21 cellular contexts compared by ENCODE assay signal in the genomic region with DNA sequence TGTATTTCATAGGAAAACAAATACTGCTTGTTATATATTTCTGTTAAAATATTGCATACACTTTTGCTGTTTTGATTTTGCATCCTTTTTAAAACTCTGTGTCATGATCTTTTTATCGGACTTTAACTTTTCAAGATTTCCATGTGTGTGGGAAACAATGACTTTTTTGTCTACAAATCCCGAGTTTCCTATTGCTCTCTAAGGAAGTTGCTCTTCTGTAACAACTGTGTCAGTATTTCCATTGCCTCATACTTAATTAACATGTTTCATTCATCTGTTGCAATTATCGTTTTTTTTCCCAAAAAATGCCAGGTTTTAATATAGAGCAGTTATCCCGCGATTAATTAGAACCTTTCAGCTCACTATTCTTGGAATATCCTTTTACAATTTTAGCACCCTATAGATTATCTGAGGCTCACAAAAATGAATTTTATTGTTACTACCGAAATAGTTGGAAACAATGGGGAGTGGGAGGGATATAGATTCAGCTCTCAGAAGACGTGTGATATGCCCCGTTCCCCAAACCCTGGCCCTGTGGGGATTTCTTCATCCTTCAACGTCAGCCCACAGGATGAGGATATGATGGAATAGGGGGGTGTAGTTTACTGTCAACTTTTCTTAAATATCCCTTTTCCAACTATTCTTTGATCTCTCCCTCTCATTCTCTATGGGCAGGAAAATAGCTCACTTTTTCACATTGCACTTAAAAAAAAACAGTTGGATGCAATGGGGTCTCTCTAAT.
DNase-seq lines count a peak whose midpoint lies in the region; FAIRE-seq and TF ChIP-seq lines count a peak whose summit lies in the region.
"Had no signal": no experiment of that assay in that cellular context is flagged by ENCODE, and none has a peak within 500 bp of the region (broad histone marks: within the 10 kb centered on the region; RNA-seq: fewer than 3 reads in every experiment).

No MANE protein-coding gene starts in this region.

- H3K9me3 ChIP-seq in osteoblast (ENCODE audit: low read depth, low read length) (no peaks in the 10 kb centered on the region), SJCRH30 (replicated peaks) (no peaks in the 10 kb centered on the region)
- H3K9me3 ChIP-seq: A549, BE2C, SJSA1 had no signal

- no peaks in the 10 kb centered on the region for H3K79me2 ChIP-seq in osteoblast (ENCODE audit: insufficient read depth, low read length)

- H2AFZ ChIP-seq in osteoblast (ENCODE audit: low read length): no peak overlapping the region

- H3K4me1 ChIP-seq in osteoblast (ENCODE audit: insufficient read depth, low read length): no peaks in the 10 kb centered on the region
- no peaks in the 10 kb centered on the region for H3K4me1 ChIP-seq in SJCRH30
- H3K4me1 ChIP-seq: A549, BE2C had no signal

- TF ChIP-seq CTCF in AG10803 (conservative IDR thresholded peaks at IDR 0.05; ENCODE audit: low read length) (no peak), GM10248 (IDR thresholded peaks at IDR 0.05; ENCODE audit: control extremely low read depth, extremely low read depth, low read depth, missing control alignments) (no peak), osteoblast (IDR thresholded peaks at IDR 0.05; ENCODE audit: extremely low read depth, low read depth, low read length) (no peak)

- no peak for FAIRE-seq in H54 (lab: Jason Lieb, UNC)
- FAIRE-seq: A549, GM12878, HTR-8/SVneo had no signal

- H3K4me2 ChIP-seq in osteoblast (ENCODE audit: insufficient read depth, low read length): no peak overlapping the region
- H3K4me2 ChIP-seq: A549, KMS-11 had no signal

- CTCF ChIA-PET in GM10248 (lab: Yijun Ruan, JAX): no interaction called here

- H3K4me3 ChIP-seq in AG10803 (ENCODE audit: low read length) (no peak overlapping the region), osteoblast (ENCODE audit: insufficient read depth, low read length) (no peak overlapping the region), SJCRH30 (no peak overlapping the region)
- H3K4me3 ChIP-seq: A549, GM12878, SJSA1 had no signal

- H3K27me3 ChIP-seq in osteoblast (ENCODE audit: insufficient read depth, low read length) (no peaks in the 10 kb centered on the region), SJCRH30 (no peaks in the 10 kb centered on the region)
- H3K27me3 ChIP-seq: SJSA1 had no signal

- H3K36me3 ChIP-seq in osteoblast (ENCODE audit: insufficient read depth, low read length): no peaks in the 10 kb centered on the region
- no peaks in the 10 kb centered on the region for H3K36me3 ChIP-seq in SJCRH30
- H3K36me3 ChIP-seq: BE2C, SJSA1 had no signal

- POLR2A ChIA-PET in GM10248 (lab: Yijun Ruan, JAX): no interaction called here

- DNase-seq in AG10803 (ENCODE audit: low read depth): peak; percentile 16
- peak; percentile 1 for DNase-seq in GM10248 (ENCODE audit: extremely low spot score)
- DNase-seq in dermis blood vessel endothelial cell: peak; percentile 9
- peak; percentile 27 for DNase-seq in osteoblast (ENCODE audit: insufficient read length, low spot score, missing footprints)
- DNase-seq in SJCRH30: no peak
- no peak for DNase-seq in activated naive CD4-positive, alpha-beta T cell (lab: John Stamatoyannopoulos, UW)
- DNase-seq in H54 (ENCODE audit: insufficient read length, low spot score): no peak
- DNase-seq: BE2C; DMS79; GOT3; NCI-H1105 treated with DMSO at 0.1 percent for 48 hours; NCI-H2029 treated with DMSO at 0.1 percent for 48 hours; NCI-H226; NCI-H510A treated with DMSO at 0.1 percent for 48 hours; NCI-H748 treated with DMSO at 0.1 percent for 48 hours; NK-92 treated with Interleukin-12 subunit alpha and Interleukin-12 subunit beta, amount 100 ng/mL, for 24 hours had no signal

- TF ChIP-seq POLR2A in H54 (IDR thresholded peaks at IDR 0.05; ENCODE audit: low read depth, low read length): no peak

- H3K27ac ChIP-seq in osteoblast (ENCODE audit: low read depth, low read length) (no peak overlapping the region), SJCRH30 (no peak overlapping the region)
- H3K27ac ChIP-seq: A549, KMS-11, SJSA1 had no signal

- H4K20me1 ChIP-seq in osteoblast (ENCODE audit: insufficient read depth, low read length): no peaks in the 10 kb centered on the region

Comparison
In these comparisons a context has a peak if more than half of its experiments do, and no peak if none do; other contexts are left out.
1. DNase-seq: peak in AG10803 (single experiment), GM10248 (single experiment), dermis blood vessel endothelial cell (single experiment) and osteoblast (single experiment); none in SJCRH30 (0 of 2), activated naive CD4-positive, alpha-beta T cell (0 of 4) and H54 (single experiment).